Comparison of ENCODE assay signal across 17 cellular contexts in the genomic region with DNA sequence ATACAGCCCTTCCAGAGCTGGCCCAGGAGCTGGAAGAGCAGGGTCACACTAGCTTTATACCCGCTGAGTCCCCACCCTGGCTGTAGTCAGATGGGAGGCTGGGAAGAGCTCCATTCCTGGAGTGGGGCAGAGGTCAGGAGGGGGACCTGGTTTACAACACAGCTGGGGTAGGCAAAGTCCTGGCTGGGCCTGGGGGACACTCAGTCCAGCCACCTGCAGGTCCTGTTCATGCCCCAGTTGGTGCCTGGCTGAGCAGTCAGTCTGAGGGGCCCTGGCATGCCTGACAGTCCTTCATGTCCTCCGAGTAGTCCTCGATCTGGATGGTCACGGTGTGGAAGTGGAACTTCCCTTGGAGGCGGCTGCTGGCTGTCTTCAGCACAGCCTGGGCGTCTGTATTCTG. TPM values are rescaled to one million over a fixed set of nuclear protein-coding genes. Genes with fewer than 3 reads are reported as not detected.
DNase-seq lines count a peak whose midpoint lies in the region; ATAC-seq and TF ChIP-seq lines count a peak whose summit lies in the region.
"Had no signal": no experiment of that assay in that cellular context is flagged by ENCODE, and none has a peak within 500 bp of the region (broad histone marks: within the 10 kb centered on the region; RNA-seq: fewer than 3 reads in every experiment).

No MANE protein-coding gene starts in this region.

- no peak overlapping the region for H3K4me2 ChIP-seq in neuronal stem cell (ENCODE audit: insufficient read depth, low read length, poor library complexity, severe bottlenecking)
- H3K4me2 ChIP-seq: A549 had no signal

- peak overlapping the region; percentile 10 for H2BK15ac ChIP-seq in neuronal stem cell (ENCODE audit: low read length)

- DNase-seq in heart left ventricle (no peak), Right ventricle myocardium superior (no peak), neuronal stem cell (ENCODE audit: low spot score) (no peak), gastrocnemius medialis (peak in 1 of 2 donors; percentile 41), caudate nucleus (lab: John Stamatoyannopoulos, UW) (no peak), AG20443 (ENCODE audit: low spot score) (no peak), KG1 (lab: John Stamatoyannopoulos, UW) (no peak)
- DNase-seq: CD4-positive, alpha-beta memory T cell; DMS79 treated with DMSO at 0.1 percent for 48 hours; GF-D8; GOT3; H9 had no signal

- H4K8ac ChIP-seq in neuronal stem cell (ENCODE audit: low read depth, low read length): no peak overlapping the region

- H3K27me3 ChIP-seq in heart left ventricle (peaks cover 0 to 20% (median 2%) of the 10 kb centered on the region in 9 donors), neuronal stem cell (ENCODE audit: control insufficient read depth in 3 of 3, insufficient read depth in 3 of 3, low read depth in 1 of 3, low read length in 3 of 3) (peaks cover 0 to 54% (median 25%) of the 10 kb centered on the region in 3 experiments), gastrocnemius medialis (no peaks in the 10 kb centered on the region)

- H3K36me3 ChIP-seq in heart left ventricle (no peaks in the 10 kb centered on the region), neuronal stem cell (replicated peaks in 1 of 2; ENCODE audit: control insufficient read depth in 2 of 2, insufficient read depth in 2 of 2, low read length in 2 of 2) (no peaks in the 10 kb centered on the region), gastrocnemius medialis (no peaks in the 10 kb centered on the region)
- H3K36me3 ChIP-seq: BLaER1 had no signal

- H3K4me1 ChIP-seq in heart left ventricle (peaks cover 0 to 46% (median 13%) of the 10 kb centered on the region in 12 donors), neuronal stem cell (ENCODE audit: control insufficient read depth in 2 of 2, insufficient read depth in 1 of 2, low read depth in 1 of 2, low read length in 2 of 2) (peaks cover 8 to 10% of the 10 kb centered on the region in 2 donors), gastrocnemius medialis (peaks cover 33% of the 10 kb centered on the region in 2 donors)

- peak overlapping the region; percentile 43 for H3K27ac Mint-ChIP-seq in activated T-helper 17 cell treated with anti-CD3 and anti-CD28 coated beads, Interleukin-2, amount 50 U/mL, for 72 hours
- H3K27ac Mint-ChIP-seq: CD14-positive monocyte; CD4-positive, alpha-beta memory T cell; H9 had no signal

- peak overlapping the region; percentile 17 for H3K23ac ChIP-seq in neuronal stem cell (ENCODE audit: low read depth, low read length, poor library complexity)

- H3K79me1 ChIP-seq in neuronal stem cell (ENCODE audit: low read depth, low read length): no peaks in the 10 kb centered on the region

- no peaks in the 10 kb centered on the region for H3K36me3 Mint-ChIP-seq in activated T-helper 17 cell treated with anti-CD3 and anti-CD28 coated beads, Interleukin-2, amount 50 U/mL, for 72 hours (ENCODE audit: low read depth)
- H3K36me3 Mint-ChIP-seq: CD14-positive monocyte had no signal

- H2BK5ac ChIP-seq in neuronal stem cell (ENCODE audit: low read length): no peak overlapping the region

- no peak for TF ChIP-seq POLR2A in heart left ventricle (IDR thresholded peaks at IDR 0.05)
- TF ChIP-seq POLR2A in gastrocnemius medialis (IDR thresholded peaks at IDR 0.05): no peak

- H3K9ac ChIP-seq in neuronal stem cell (ENCODE audit: low read depth, low read length, poor library complexity): peak overlapping the region; percentile 32
- H3K9ac ChIP-seq: BLaER1 had no signal

- no peak overlapping the region for H2BK12ac ChIP-seq in neuronal stem cell (ENCODE audit: low read length)

- peaks cover 7% of the 10 kb centered on the region for H3K4me1 Mint-ChIP-seq in activated T-helper 17 cell treated with anti-CD3 and anti-CD28 coated beads, Interleukin-2, amount 50 U/mL, for 72 hours

- peak overlapping the region; percentile 15 for H4K91ac ChIP-seq in neuronal stem cell (ENCODE audit: low read depth, low read length, poor library complexity)

- ATAC-seq in heart left ventricle (no peak), Right ventricle myocardium superior (ENCODE audit: poor library complexity) (no peak), gastrocnemius medialis (no peak)
- no peak for ATAC-seq in activated T-helper 17 cell treated with anti-CD3 and anti-CD28 coated beads, Interleukin-2, amount 50 U/mL, for 72 hours (replicated peaks)
- ATAC-seq: A549 had no signal

- no peak overlapping the region for H3K4me3 Mint-ChIP-seq in activated T-helper 17 cell treated with anti-CD3 and anti-CD28 coated beads, Interleukin-2, amount 50 U/mL, for 72 hours
- H3K4me3 Mint-ChIP-seq: CD14-positive monocyte; CD4-positive, alpha-beta memory T cell; H9 had no signal

- H3K4ac ChIP-seq in neuronal stem cell (ENCODE audit: low read length): no peak overlapping the region

- peaks cover 14% of the 10 kb centered on the region for H3K27me3 Mint-ChIP-seq in activated T-helper 17 cell treated with anti-CD3 and anti-CD28 coated beads, Interleukin-2, amount 50 U/mL, for 72 hours

- H3K27ac ChIP-seq in heart left ventricle (peak overlapping the region in 9 of 12 donors; percentile 49 to 97 (median 95)), neuronal stem cell (replicated peaks; ENCODE audit: low read length) (no peak overlapping the region), gastrocnemius medialis (peak overlapping the region; percentile 91 to 99 (median 98)), caudate nucleus (ENCODE audit: low read depth, low read length) (no peak overlapping the region)
- H3K27ac ChIP-seq: 22Rv1, A549, BLaER1 had no signal

- peak overlapping the region; percentile 35 for H3K18ac ChIP-seq in neuronal stem cell (ENCODE audit: low read length)

- TF ChIP-seq CTCF in heart left ventricle (IDR thresholded peaks at IDR 0.05): no peak
- no peak for TF ChIP-seq CTCF in gastrocnemius medialis (IDR thresholded peaks at IDR 0.05 in 4 of 5, conservative IDR thresholded peaks at IDR 0.05 in 1 of 5)

- H3K14ac ChIP-seq in neuronal stem cell (ENCODE audit: low read length): peak overlapping the region; percentile 31

- in situ Hi-C loops in gastrocnemius medialis (cut with MboI; ENCODE audit: low sequenced_read_pairs in 4 of 4): loop anchor here in 2 of 4 donors (10.0 to 25.0 kb wide), 2 partner anchors 106 to 123 kb away; partner anchors contain the start of genes C1orf232 (in 1 of the 2), FAM110D (in 1 of the 2), ZNF593 (in 1 of the 2) and ZNF593OS (in 1 of the 2)

- WGBS in heart left ventricle, 4 donors: 44 to 69% (median 56%) methylated on average over 3 to 6 of the region's 6 CpGs
- no CpG with 5 or more reads among the region's 6 CpGs for WGBS in neuronal stem cell (ENCODE audit: extremely low coverage in 2 of 2, insufficient read length in 2 of 2, insufficient replicate concordance in 1 of 2), 2 donors

- H2AFZ ChIP-seq in neuronal stem cell (ENCODE audit: low read length): no peak overlapping the region

- H3K9me3 ChIP-seq in heart left ventricle: no peaks in the 10 kb centered on the region
- H3K9me3 ChIP-seq in neuronal stem cell (replicated peaks in 1 of 2; ENCODE audit: control insufficient read depth in 2 of 2, insufficient read depth in 1 of 2, low read depth in 1 of 2, low read length in 2 of 2): no peaks in the 10 kb centered on the region
- H3K9me3 ChIP-seq in gastrocnemius medialis: no peaks in the 10 kb centered on the region
- H3K9me3 ChIP-seq: A549, BLaER1 had no signal

- H3K9me3 Mint-ChIP-seq in activated T-helper 17 cell treated with anti-CD3 and anti-CD28 coated beads, Interleukin-2, amount 50 U/mL, for 72 hours: no peaks in the 10 kb centered on the region
- H3K9me3 Mint-ChIP-seq: CD4-positive, alpha-beta memory T cell; H9 had no signal

- no peak overlapping the region for H2BK120ac ChIP-seq in neuronal stem cell (ENCODE audit: low read depth, low read length)

- H3K4me3 ChIP-seq in heart left ventricle (no peak overlapping the region), neuronal stem cell (ENCODE audit: low read length in 2 of 2) (no peak overlapping the region), gastrocnemius medialis (no peak overlapping the region)
- H3K4me3 ChIP-seq: A549, BLaER1 had no signal

- intact Hi-C loops in heart left ventricle (cut with DNase I) (loop anchor here (2.0 to 10.0 kb wide), 13 partner anchors 43 to 276 kb away; partner anchors contain the start of genes CEP85 (in 4 of the 10), CD52 (in 1 of the 10), FAM110D (in 1 of the 10) and SH3BGRL3 (in 1 of the 10)), Right ventricle myocardium superior (cut with DNase I) (loop anchor here (5.0 kb wide), 3 partner anchors 63 to 123 kb away; no protein-coding TSS in a partner anchor), gastrocnemius medialis (cut with DNase I; ENCODE audit: low total_unique reads) (loop anchor here (5.0 kb wide), 3 partner anchors 73 to 193 kb away; partner anchors contain the start of genes CEP85 and PDIK1L)

- H2AK5ac ChIP-seq in neuronal stem cell (ENCODE audit: low read depth, low read length): no peak overlapping the region

RNA-seq across cellular contexts. Expression of gene SLC30A2, which starts 7.0 kb away (rescaled TPM):
- 10 to 100 TPM in 4 of 9 donors, 1 to 10 TPM in 5; 2.9 to 18.0 (median 6.5) TPM for total RNA-seq in heart left ventricle
- 1 to 10 TPM; 3.4 to 3.7 TPM for polyA plus RNA-seq in heart left ventricle
- total RNA-seq in Right ventricle myocardium superior: 3.0 TPM
- not detected for total RNA-seq in activated T-helper 17 cell treated with anti-CD3 and anti-CD28 coated beads, Interleukin-2, amount 50 U/mL, for 72 hours
- 0.07 TPM for polyA plus RNA-seq in neuronal stem cell (2013, experiment 1 of 2)
- 0.03 TPM for polyA plus RNA-seq in neuronal stem cell (2013, experiment 2 of 2)
- 1 to 10 TPM; 1.2 to 5.2 (median 3.1) TPM for total RNA-seq in gastrocnemius medialis
- total RNA-seq: CD4-positive, alpha-beta memory T cell had no signal
- polyA plus RNA-seq: A549; CD14-positive monocyte; CD4-positive, alpha-beta memory T cell had no signal

RNA-seq across cellular contexts. Expression of gene EXTL1, which starts 17.3 kb away (rescaled TPM):
- total RNA-seq in heart left ventricle (10 to 100 TPM in 2 of 9 donors, 1 to 10 TPM in 7; 1.8 to 17.5 (median 4.1) TPM), Right ventricle myocardium superior (11.9 TPM), gastrocnemius medialis (under 1 TPM in 2 of 4 donors, not detected in 2; 0.33 to 0.95 TPM)
- polyA plus RNA-seq in heart left ventricle: 1 to 10 TPM; 1.2 to 5.7 TPM
- total RNA-seq in activated T-helper 17 cell treated with anti-CD3 and anti-CD28 coated beads, Interleukin-2, amount 50 U/mL, for 72 hours: not detected
- polyA plus RNA-seq in neuronal stem cell (2013, experiment 1 of 2): 0.91 TPM
- 1.1 TPM for polyA plus RNA-seq in neuronal stem cell (2013, experiment 2 of 2)
- polyA plus RNA-seq: CD14-positive monocyte; CD4-positive, alpha-beta memory T cell had no signal

RNA-seq across cellular contexts. Expression of gene TRIM63, which starts 28.5 kb away (rescaled TPM):
- total RNA-seq in heart left ventricle: 100 to 1,000 TPM; 136 to 598 (median 196) TPM
- polyA plus RNA-seq in heart left ventricle: 100 to 1,000 TPM; 277 to 444 TPM
- 229 TPM for total RNA-seq in Right ventricle myocardium superior
- not detected for total RNA-seq in activated T-helper 17 cell treated with anti-CD3 and anti-CD28 coated beads, Interleukin-2, amount 50 U/mL, for 72 hours
- polyA plus RNA-seq in neuronal stem cell (2013, experiment 1 of 2): not detected
- polyA plus RNA-seq in neuronal stem cell (2013, experiment 2 of 2): not detected
- total RNA-seq in gastrocnemius medialis: 1,000 to 10,000 TPM; 1,040 to 4,298 (median 2,203) TPM
- total RNA-seq: CD4-positive, alpha-beta memory T cell; H9 had no signal
- polyA plus RNA-seq: A549; CD14-positive monocyte; CD4-positive, alpha-beta memory T cell had no signal

RNA-seq across cellular contexts. Expression of gene PAFAH2, which starts 41.0 kb away (rescaled TPM):
- 10 to 100 TPM in 4 of 9 donors, 1 to 10 TPM in 5; 5.8 to 18.6 (median 9.7) TPM for total RNA-seq in heart left ventricle
- polyA plus RNA-seq in heart left ventricle: 1 to 10 TPM; 5.9 to 7.6 TPM
- 12.1 TPM for total RNA-seq in Right ventricle myocardium superior
- 1 to 10 TPM; 8.1 to 8.3 TPM for total RNA-seq in activated T-helper 17 cell treated with anti-CD3 and anti-CD28 coated beads, Interleukin-2, amount 50 U/mL, for 72 hours
- 6.6 TPM for polyA plus RNA-seq in neuronal stem cell (2013, experiment 1 of 2)
- 7.3 TPM for polyA plus RNA-seq in neuronal stem cell (2013, experiment 2 of 2)
- 10 to 100 TPM in 3 of 4 donors, 1 to 10 TPM in 1; 9.0 to 35.5 (median 16.1) TPM for total RNA-seq in gastrocnemius medialis

Comparison
In these comparisons a context has a peak if more than half of its experiments do, and no peak if none do; other contexts are left out.
1. H3K27ac ChIP-seq: peak in heart left ventricle (9 of 12) and gastrocnemius medialis (4 of 4); none in neuronal stem cell (single experiment) and caudate nucleus (single experiment).
2. RNA of gene TRIM63, which starts 28.5 kb away (total RNA-seq): 1,040 to 4,298 TPM in gastrocnemius medialis, 229 TPM in Right ventricle myocardium superior (single experiment) and 136 to 598 TPM in heart left ventricle; not detected in activated T-helper 17 cell treated with anti-CD3 and anti-CD28 coated beads, Interleukin-2, amount 50 U/mL, for 72 hours; every median in the first group is over 100 times any median in the second.